21 cellular contexts compared by ENCODE assay signal in the genomic region with DNA sequence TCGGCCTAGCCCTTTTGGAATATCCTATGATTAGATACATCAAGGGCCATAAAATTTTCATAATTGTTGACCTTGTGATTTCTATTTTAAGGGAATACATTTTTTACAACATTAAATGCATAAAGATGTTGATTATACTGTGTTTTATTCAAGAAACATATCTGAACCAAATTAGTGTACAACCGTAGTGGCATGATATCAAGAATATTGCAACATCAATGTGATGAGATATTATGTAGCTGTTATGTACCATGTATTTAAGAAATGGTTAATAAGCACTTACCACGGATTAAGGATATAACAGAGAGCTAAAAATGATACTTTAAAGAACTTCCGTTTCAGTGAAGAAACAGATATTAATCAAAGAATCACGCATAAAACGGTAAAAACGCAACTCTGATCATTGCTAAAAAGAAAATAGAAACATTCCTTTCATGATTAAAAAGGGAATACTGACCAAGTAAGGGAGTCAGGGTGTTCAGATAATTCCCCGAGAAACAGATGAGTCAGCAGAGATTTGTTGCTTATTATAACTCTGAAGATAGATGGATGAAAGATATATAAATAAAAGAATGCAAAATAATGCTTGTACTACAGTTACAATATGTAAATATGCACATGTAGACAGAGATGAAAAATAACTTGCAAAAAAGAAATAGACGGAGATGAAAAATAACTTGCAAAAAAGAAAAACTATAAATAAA.
DNase-seq lines count a peak whose midpoint lies in the region; ATAC-seq, FAIRE-seq and TF ChIP-seq lines count a peak whose summit lies in the region.
"Had no signal": no experiment of that assay in that cellular context is flagged by ENCODE, and none has a peak within 500 bp of the region (broad histone marks: within the 10 kb centered on the region; RNA-seq: fewer than 3 reads in every experiment).

No MANE protein-coding gene starts in this region.

- in situ Hi-C loops in IMR-90 (cut with MboI; ENCODE audit: low sequenced_read_pairs) = no loop called here

- CTCF ChIA-PET in IMR-90 (lab: Yijun Ruan, JAX) = no interaction called here

- peak; percentile 21 for FAIRE-seq in colon (lab: Jason Lieb, UNC)
- FAIRE-seq: D721Med, GM12892, H54 had no signal

- H3K18ac ChIP-seq in IMR-90 (ENCODE audit: low read depth, low read length) = no peak overlapping the region

- H2BK15ac ChIP-seq in IMR-90 (ENCODE audit: low read depth, low read length) = no peak overlapping the region

- no peak overlapping the region for H2AK5ac ChIP-seq in IMR-90 (ENCODE audit: low read depth, low read length)

- H3K14ac ChIP-seq in IMR-90 (replicated peaks; ENCODE audit: low read depth, low read length) = no peak overlapping the region

- no peak for TF ChIP-seq RAD21 in IMR-90 (IDR thresholded peaks at IDR 0.05; ENCODE audit: low read length)

- no peak overlapping the region for H3K27ac ChIP-seq in IMR-90 (ENCODE audit: insufficient read depth, low read length)
- H3K27ac ChIP-seq in smooth muscle cell (ENCODE audit: low read depth) = no peak overlapping the region
- H3K27ac ChIP-seq: C4-2B, HL-60 had no signal

- no peaks in the 10 kb centered on the region for H3K9me1 ChIP-seq in IMR-90 (ENCODE audit: insufficient read depth, low read length)

- H3F3A ChIP-seq in smooth muscle cell (ENCODE audit: low read depth) = no peaks in the 10 kb centered on the region

- no TSS peak for BruUV-seq in IMR-90 (replicated peaks; lab: Mats Ljungman, UMichigan)

- no peak overlapping the region for H4K5ac ChIP-seq in IMR-90 (ENCODE audit: low read depth, low read length)

- H3K9me3 Mint-ChIP-seq in nephron = no peaks in the 10 kb centered on the region
- H3K9me3 Mint-ChIP-seq in progenitor cell of endocrine pancreas (ENCODE audit: low read depth) = no peaks in the 10 kb centered on the region
- H3K9me3 Mint-ChIP-seq: CD4-positive, alpha-beta T cell had no signal

- no peak overlapping the region for H2BK20ac ChIP-seq in IMR-90 (ENCODE audit: low read depth, low read length)

- peaks cover 8% of the 10 kb centered on the region for H3K27me3 Mint-ChIP-seq in nephron (ENCODE audit: low read depth)
- H3K27me3 Mint-ChIP-seq in progenitor cell of endocrine pancreas = peaks cover 7% of the 10 kb centered on the region
- H3K27me3 Mint-ChIP-seq: CD4-positive, alpha-beta T cell; IgD-negative memory B cell had no signal

- TF ChIP-seq CTCF in IMR-90 (conservative IDR thresholded peaks at IDR 0.05; ENCODE audit: low read depth, low read length) = no peak
- no peak for TF ChIP-seq CTCF in nephron (IDR thresholded peaks at IDR 0.05; ENCODE audit: unreplicated experiment in 3 of 3)
- TF ChIP-seq CTCF in smooth muscle cell (IDR thresholded peaks at IDR 0.05; ENCODE audit: borderline replicate concordance, insufficient read depth, poor library complexity, severe bottlenecking) = no peak
- TF ChIP-seq CTCF in progenitor cell of endocrine pancreas (IDR thresholded peaks at IDR 0.05; ENCODE audit: unreplicated experiment) = no peak

- H2AK9ac ChIP-seq in IMR-90 (replicated peaks; ENCODE audit: low read depth, low read length, poor library complexity) = no peak overlapping the region

- H2AFZ ChIP-seq in IMR-90 (replicated peaks; ENCODE audit: low read length, poor library complexity) (no peak overlapping the region), smooth muscle cell (ENCODE audit: low read depth) (peak overlapping the region; percentile 36)

- no peaks in the 10 kb centered on the region for H3K36me3 ChIP-seq in IMR-90 (ENCODE audit: control insufficient read depth, insufficient read depth, low read length)
- no peaks in the 10 kb centered on the region for H3K36me3 ChIP-seq in smooth muscle cell (ENCODE audit: low read depth)

- H3K4me3 ChIP-seq in IMR-90 (ENCODE audit: insufficient read depth, low read depth, low read length) = no peak overlapping the region
- H3K4me3 ChIP-seq in smooth muscle cell = no peak overlapping the region

- H3K9me3 ChIP-seq in IMR-90 (ENCODE audit: control insufficient read depth, insufficient read depth, low read length) (peaks cover 12% of the 10 kb centered on the region), smooth muscle cell (replicated peaks; ENCODE audit: low read depth) (no peaks in the 10 kb centered on the region)
- H3K9me3 ChIP-seq: Caco-2 had no signal

- H3K23ac ChIP-seq in IMR-90 (ENCODE audit: low read depth, low read length) = no peak overlapping the region

- TF ChIP-seq POLR2A in IMR-90 (IDR thresholded peaks at IDR 0.05; ENCODE audit: low read depth, low read length) = no peak

- H3K4me1 ChIP-seq in IMR-90 (ENCODE audit: control insufficient read depth, insufficient read depth, low read length) = no peaks in the 10 kb centered on the region
- no peaks in the 10 kb centered on the region for H3K4me1 ChIP-seq in smooth muscle cell (ENCODE audit: low read depth)
- H3K4me1 ChIP-seq: Caco-2 had no signal

- H3K4me1 Mint-ChIP-seq in nephron = peaks cover 11% of the 10 kb centered on the region
- H3K4me1 Mint-ChIP-seq in progenitor cell of endocrine pancreas (ENCODE audit: low read depth) = no peaks in the 10 kb centered on the region
- H3K4me1 Mint-ChIP-seq: IgD-negative memory B cell had no signal

- H3K79me1 ChIP-seq in IMR-90 (ENCODE audit: low read depth in 1 of 2, low read length in 2 of 2) = no peaks in the 10 kb centered on the region

- no peak overlapping the region for H4K8ac ChIP-seq in IMR-90 (ENCODE audit: low read depth in 2 of 2, low read length in 2 of 2)

- H3K9ac ChIP-seq in IMR-90 (ENCODE audit: low read depth, low read length) (no peak overlapping the region), smooth muscle cell (ENCODE audit: low read depth) (no peak overlapping the region)

- H4K91ac ChIP-seq in IMR-90 (ENCODE audit: insufficient read depth, low read depth, low read length) = no peak overlapping the region

- H3K4me3 Mint-ChIP-seq in nephron = no peak overlapping the region
- no peak overlapping the region for H3K4me3 Mint-ChIP-seq in progenitor cell of endocrine pancreas (ENCODE audit: low read depth)
- H3K4me3 Mint-ChIP-seq: CD4-positive, alpha-beta T cell; IgD-negative memory B cell had no signal

- H3K36me3 Mint-ChIP-seq in nephron (ENCODE audit: low read depth) (no peaks in the 10 kb centered on the region), progenitor cell of endocrine pancreas (ENCODE audit: insufficient read depth) (no peaks in the 10 kb centered on the region)
- H3K36me3 Mint-ChIP-seq: IgD-negative memory B cell had no signal

- no peaks in the 10 kb centered on the region for H4K20me1 ChIP-seq in IMR-90 (ENCODE audit: insufficient read depth, low read length)
- no peaks in the 10 kb centered on the region for H4K20me1 ChIP-seq in smooth muscle cell (ENCODE audit: low read depth)

- dilution Hi-C loops in IMR-90 (cut with HindIII; ENCODE audit: low sequenced_read_pairs, unreplicated experiment) = no loop called here

- H3K27ac Mint-ChIP-seq in nephron (peak overlapping the region in 2 of 3 experiments; percentile 16 to 33), progenitor cell of endocrine pancreas (no peak overlapping the region)
- H3K27ac Mint-ChIP-seq: CD4-positive, alpha-beta T cell; IgD-negative memory B cell had no signal

- intact Hi-C loops in IMR-90 (cut with micrococcal nuclease) = no loop called here
- intact Hi-C loops in left colon (cut with DNase I, micrococcal nuclease) = no loop called here

- no peak overlapping the region for H3K56ac ChIP-seq in IMR-90 (ENCODE audit: extremely low read depth, insufficient read depth, low read length)

- H3K4ac ChIP-seq in IMR-90 (ENCODE audit: low read depth, low read length) = no peak overlapping the region

- H3K79me2 ChIP-seq in smooth muscle cell (ENCODE audit: low read depth) = no peaks in the 10 kb centered on the region

- POLR2A ChIA-PET in IMR-90 (lab: Charles Lee; ENCODE audit: unreplicated experiment) = no interaction called here

- ATAC-seq in IMR-90 (ENCODE audit: low read depth) (no peak), left colon (no peak)

- DNase-seq in IMR-90 = no peak
- DNase-seq in smooth muscle cell (lab: John Stamatoyannopoulos, UW; ENCODE audit: unreplicated experiment) = no peak
- no peak for DNase-seq in NCI-H128 (lab: John Stamatoyannopoulos, UW; ENCODE audit: unreplicated experiment)
- no peak for DNase-seq in progenitor cell of endocrine pancreas (ENCODE audit: low spot score, unreplicated experiment)
- DNase-seq in left colon = no peak
- DNase-seq: AML-193; Caco-2; CD4-positive, alpha-beta T cell; DMS153; DMS79; GDM1; HCEC 1CT; KG1 had no signal

- H3K4me2 ChIP-seq in IMR-90 (ENCODE audit: low read depth, low read length) (no peak overlapping the region), smooth muscle cell (no peak overlapping the region)

- no peak overlapping the region for H2BK5ac ChIP-seq in IMR-90 (ENCODE audit: low read depth, low read length, poor library complexity, severe bottlenecking)

- WGBS in IMR-90 (ENCODE audit: extremely low coverage in 2 of 2, insufficient read length in 1 of 2), 2 experiments = no CpG with 5 or more reads among the region's 9 CpGs
- WGBS in smooth muscle cell (ENCODE audit: low lambda C conversion rate) = 86% methylated on average over 9 of the region's 9 CpGs

- H2BK120ac ChIP-seq in IMR-90 (ENCODE audit: low read depth, low read length) = no peak overlapping the region

- H3K27me3 ChIP-seq in IMR-90 (ENCODE audit: control insufficient read depth, insufficient read depth, low read length) (no peaks in the 10 kb centered on the region), smooth muscle cell (ENCODE audit: low read depth) (no peaks in the 10 kb centered on the region)

TF ChIP-seq in IMR-90, 13 proteins besides CTCF, POLR2A, EP300 and RAD21 (continues in another document):
- TF ChIP-seq, protein P1, sequence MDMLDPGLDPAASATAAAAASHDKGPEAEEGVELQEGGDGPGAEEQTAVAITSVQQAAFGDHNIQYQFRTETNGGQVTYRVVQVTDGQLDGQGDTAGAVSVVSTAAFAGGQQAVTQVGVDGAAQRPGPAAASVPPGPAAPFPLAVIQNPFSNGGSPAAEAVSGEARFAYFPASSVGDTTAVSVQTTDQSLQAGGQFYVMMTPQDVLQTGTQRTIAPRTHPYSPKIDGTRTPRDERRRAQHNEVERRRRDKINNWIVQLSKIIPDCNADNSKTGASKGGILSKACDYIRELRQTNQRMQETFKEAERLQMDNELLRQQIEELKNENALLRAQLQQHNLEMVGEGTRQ (IDR thresholded peaks at IDR 0.05; ENCODE audit: low read depth, low read length) = no peak
- no peak for TF ChIP-seq BHLHE40 (IDR thresholded peaks at IDR 0.05; ENCODE audit: low read depth, low read length)
- 0 out of 2 replicates have a peak, but pooled peaks have one; percentile 11 for TF ChIP-seq CEBPB (IDR thresholded peaks at IDR 0.05; ENCODE audit: low read depth, low read length)
- no peak for TF ChIP-seq NFE2L2 (IDR thresholded peaks at IDR 0.05; ENCODE audit: low read depth, low read length)
- peak; percentile 73 for TF ChIP-seq MAFK (IDR thresholded peaks at IDR 0.05; ENCODE audit: low read depth, low read length)
